In the genomic region with DNA sequence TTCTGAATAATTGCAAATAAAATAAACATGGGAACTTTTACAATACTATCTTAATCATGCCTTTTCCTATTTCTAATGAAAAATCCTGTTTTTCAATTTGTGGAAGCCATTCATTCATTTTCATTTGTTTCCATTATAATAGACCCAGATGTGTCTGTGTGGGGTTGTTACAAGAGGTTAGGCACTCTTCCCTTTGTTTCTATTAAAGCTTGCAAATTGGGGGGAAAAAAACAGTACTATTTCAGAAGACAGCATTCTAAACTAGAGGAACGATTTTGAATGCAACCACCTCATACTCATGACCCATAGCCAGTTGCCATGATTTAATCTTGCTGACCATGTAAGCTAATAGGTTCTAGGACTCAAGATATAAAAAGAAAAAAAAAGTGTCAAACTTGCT, we compare ENCODE assay signal across 1 cellular context.
TF ChIP-seq lines count a peak whose summit lies in the region.

No MANE protein-coding gene starts in this region.

TF ChIP-seq in WTC11, 78 proteins besides CTCF, POLR2A, EP300 and RAD21 (continued from another document):
- TF ChIP-seq, protein P1, sequence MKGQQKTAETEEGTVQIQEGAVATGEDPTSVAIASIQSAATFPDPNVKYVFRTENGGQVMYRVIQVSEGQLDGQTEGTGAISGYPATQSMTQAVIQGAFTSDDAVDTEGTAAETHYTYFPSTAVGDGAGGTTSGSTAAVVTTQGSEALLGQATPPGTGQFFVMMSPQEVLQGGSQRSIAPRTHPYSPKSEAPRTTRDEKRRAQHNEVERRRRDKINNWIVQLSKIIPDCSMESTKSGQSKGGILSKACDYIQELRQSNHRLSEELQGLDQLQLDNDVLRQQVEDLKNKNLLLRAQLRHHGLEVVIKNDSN (CRISPR knock-in tag; IDR thresholded peaks at IDR 0.05), result no peak
- TF ChIP-seq ZBTB21 (CRISPR knock-in tag; IDR thresholded peaks at IDR 0.05; ENCODE audit: borderline replicate concordance) (no peak), EMX1 (CRISPR knock-in tag; IDR thresholded peaks at IDR 0.05) (no peak), OVOL2 (CRISPR knock-in tag; IDR thresholded peaks at IDR 0.05; ENCODE audit: borderline replicate concordance) (no peak), MXD4 (CRISPR knock-in tag; IDR thresholded peaks at IDR 0.05; ENCODE audit: borderline replicate concordance) (no peak), SP1 (CRISPR knock-in tag; conservative IDR thresholded peaks at IDR 0.05) (no peak)
- TF ChIP-seq, protein P2, sequence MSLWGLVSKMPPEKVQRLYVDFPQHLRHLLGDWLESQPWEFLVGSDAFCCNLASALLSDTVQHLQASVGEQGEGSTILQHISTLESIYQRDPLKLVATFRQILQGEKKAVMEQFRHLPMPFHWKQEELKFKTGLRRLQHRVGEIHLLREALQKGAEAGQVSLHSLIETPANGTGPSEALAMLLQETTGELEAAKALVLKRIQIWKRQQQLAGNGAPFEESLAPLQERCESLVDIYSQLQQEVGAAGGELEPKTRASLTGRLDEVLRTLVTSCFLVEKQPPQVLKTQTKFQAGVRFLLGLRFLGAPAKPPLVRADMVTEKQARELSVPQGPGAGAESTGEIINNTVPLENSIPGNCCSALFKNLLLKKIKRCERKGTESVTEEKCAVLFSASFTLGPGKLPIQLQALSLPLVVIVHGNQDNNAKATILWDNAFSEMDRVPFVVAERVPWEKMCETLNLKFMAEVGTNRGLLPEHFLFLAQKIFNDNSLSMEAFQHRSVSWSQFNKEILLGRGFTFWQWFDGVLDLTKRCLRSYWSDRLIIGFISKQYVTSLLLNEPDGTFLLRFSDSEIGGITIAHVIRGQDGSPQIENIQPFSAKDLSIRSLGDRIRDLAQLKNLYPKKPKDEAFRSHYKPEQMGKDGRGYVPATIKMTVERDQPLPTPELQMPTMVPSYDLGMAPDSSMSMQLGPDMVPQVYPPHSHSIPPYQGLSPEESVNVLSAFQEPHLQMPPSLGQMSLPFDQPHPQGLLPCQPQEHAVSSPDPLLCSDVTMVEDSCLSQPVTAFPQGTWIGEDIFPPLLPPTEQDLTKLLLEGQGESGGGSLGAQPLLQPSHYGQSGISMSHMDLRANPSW (CRISPR knock-in tag; conservative IDR thresholded peaks at IDR 0.05; ENCODE audit: low read depth), result no peak
- TF ChIP-seq, protein P3, sequence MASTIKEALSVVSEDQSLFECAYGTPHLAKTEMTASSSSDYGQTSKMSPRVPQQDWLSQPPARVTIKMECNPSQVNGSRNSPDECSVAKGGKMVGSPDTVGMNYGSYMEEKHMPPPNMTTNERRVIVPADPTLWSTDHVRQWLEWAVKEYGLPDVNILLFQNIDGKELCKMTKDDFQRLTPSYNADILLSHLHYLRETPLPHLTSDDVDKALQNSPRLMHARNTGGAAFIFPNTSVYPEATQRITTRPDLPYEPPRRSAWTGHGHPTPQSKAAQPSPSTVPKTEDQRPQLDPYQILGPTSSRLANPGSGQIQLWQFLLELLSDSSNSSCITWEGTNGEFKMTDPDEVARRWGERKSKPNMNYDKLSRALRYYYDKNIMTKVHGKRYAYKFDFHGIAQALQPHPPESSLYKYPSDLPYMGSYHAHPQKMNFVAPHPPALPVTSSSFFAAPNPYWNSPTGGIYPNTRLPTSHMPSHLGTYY (CRISPR knock-in tag; IDR thresholded peaks at IDR 0.05), result no peak
